In the genomic region with DNA sequence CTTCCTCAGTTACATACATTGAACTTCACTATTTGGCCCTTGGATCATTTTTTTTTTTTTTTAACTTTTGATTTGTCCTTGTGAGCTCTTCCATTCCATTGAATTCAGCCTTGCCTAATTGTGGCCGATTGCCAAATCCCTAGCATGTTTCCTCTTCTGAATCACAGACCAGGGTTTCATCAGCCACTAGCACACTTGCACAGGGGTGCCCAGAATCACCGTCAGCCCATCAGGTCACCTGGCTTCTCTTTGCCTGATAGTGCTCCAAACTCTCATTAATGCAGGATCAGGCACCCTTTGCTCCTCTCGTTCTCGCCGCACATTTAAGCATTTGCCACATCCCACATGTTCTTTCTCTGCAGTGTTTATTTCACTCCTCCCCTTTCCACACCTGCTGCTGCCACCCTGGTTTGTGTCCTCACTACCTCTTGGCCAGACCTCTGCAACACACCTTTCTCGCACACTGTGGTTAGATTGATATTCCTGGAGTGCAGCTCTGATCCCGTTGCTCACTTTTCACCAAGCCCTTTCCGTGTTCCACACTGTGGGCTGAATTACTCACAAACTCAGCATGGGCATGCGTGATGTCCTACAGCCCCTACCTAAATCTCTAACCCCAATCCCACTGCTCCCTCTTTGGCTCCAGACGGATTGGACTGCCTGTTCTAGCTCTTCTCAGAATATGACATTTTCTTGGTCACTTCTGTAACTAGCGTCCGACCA, we compare ENCODE assay signal across 8 cellular contexts. TPM values are rescaled to one million over a fixed set of nuclear protein-coding genes. Genes with fewer than 3 reads are reported as not detected.
DNase-seq lines count a peak whose midpoint lies in the region; ATAC-seq and TF ChIP-seq lines count a peak whose summit lies in the region.

No MANE protein-coding gene starts in this region.

- no peaks in the 10 kb centered on the region for H3K9me3 ChIP-seq in neutrophil

- H3K27ac ChIP-seq in neutrophil, result peak overlapping the region; percentile 72

- peaks cover 7% of the 10 kb centered on the region for H3K36me3 ChIP-seq in BJ (ENCODE audit: control insufficient read depth, insufficient read depth, low read length)
- H3K36me3 ChIP-seq in neutrophil, result peaks cover 16% of the 10 kb centered on the region

- ATAC-seq in esophagus mucosa, result peak; percentile 90
- no peak for ATAC-seq in GM21786 (IDR thresholded peaks at IDR 0.05; ENCODE audit: unreplicated experiment)
- no peak for ATAC-seq in GM21367 (IDR thresholded peaks at IDR 0.05; ENCODE audit: unreplicated experiment)

- H3K4me1 ChIP-seq in neutrophil (ENCODE audit: control insufficient read depth in 1 of 2, insufficient read depth in 1 of 2, low read depth in 1 of 2, low read length in 1 of 2), result peaks cover 52 to 62% of the 10 kb centered on the region in 2 experiments

- DNase-seq in BJ (ENCODE audit: low read depth), result peak; percentile 53
- peak; percentile 56 for DNase-seq in NCI-H460 (ENCODE audit: extremely low read depth, low read depth)
- no peak for DNase-seq in NCI-H2196 treated with DMSO at 0.1 percent for 48 hours (lab: John Stamatoyannopoulos, UW; ENCODE audit: unreplicated experiment)
- no peak for DNase-seq in SHP77 (lab: John Stamatoyannopoulos, UW)

- CTCF ChIA-PET in BJ (lab: Yijun Ruan, JAX), result interaction anchor here (1.1 to 2.2 kb wide), 2 partner anchors 10 to 21 kb away, joined by 3 to 9 read pairs; a partner anchor contains a TSS

- H3K27me3 ChIP-seq in BJ (ENCODE audit: control insufficient read depth, insufficient read depth, low read length) (no peaks in the 10 kb centered on the region), neutrophil (no peaks in the 10 kb centered on the region)

- H3K4me3 ChIP-seq in BJ (ENCODE audit: low read depth, low read length) (no peak overlapping the region; the same call in 1 of the 2 replicates), neutrophil (ENCODE audit: low read depth in 1 of 2, low read length in 1 of 2) (peak overlapping the region; percentile 10 to 14)

- POLR2A ChIA-PET in BJ (lab: Charles Lee), result interaction anchor here (0.5 to 0.7 kb wide), 4 partner anchors 30 to 742 kb away, joined by 3 to 6 read pairs (median 4); no protein-coding TSS in a partner anchor

- TF ChIP-seq CTCF in BJ (IDR thresholded peaks at IDR 0.05; ENCODE audit: insufficient read depth, low read depth, low read length), result no peak
- no peak for TF ChIP-seq CTCF in neutrophil (IDR thresholded peaks at IDR 0.05)

RNA-seq across cellular contexts. Expression of a gene that starts 9.8 kb away (rescaled TPM):
- 11.8 and 15.1 TPM in 2 replicates for polyA plus RNA-seq in BJ (2011; rRNA removed)
- 25.4 and 29.3 TPM in 2 replicates for polyA minus RNA-seq in BJ (2011; rRNA and poly(A)+ RNA removed)
- total RNA-seq in NCI-H460 (2014; rRNA removed; shearing (Covaris generic)), result 26.9 and 40.9 TPM in 2 replicates
- 2.6 and 4.3 TPM in 2 replicates for polyA plus RNA-seq in NCI-H460 (2014; cell fraction: nucleus; rRNA removed)
- total RNA-seq in esophagus mucosa, result 26.9 TPM

Comparison
In these comparisons a context has a peak if more than half of its experiments do, and no peak if none do; other contexts are left out.
1. DNase-seq: peak in BJ (single experiment) and NCI-H460 (single experiment); none in NCI-H2196 treated with DMSO at 0.1 percent for 48 hours (single experiment) and SHP77 (0 of 2).